Comparison of ENCODE assay signal across 8 cellular contexts in genomic region chr9:126491256-126491879, GRCh38.
A peak's percentile ranks its signal among the peaks of the same experiment; 100 is the strongest.
DNase-seq lines count a peak whose midpoint lies in the region; ATAC-seq, FAIRE-seq and TF ChIP-seq lines count a peak whose summit lies in the region.

No MANE protein-coding gene starts in this region.

- H3K27ac ChIP-seq in HepG2 (ENCODE audit: extremely low read length, insufficient read depth, low read length): no peak overlapping the region

- H3K4me3 ChIP-seq in NB4 (ENCODE audit: low read depth, low read length) (no peak overlapping the region), choroid plexus epithelial cell (ENCODE audit: low read depth, low read length) (no peak overlapping the region), HepG2 (replicated peaks in 1 of 3; ENCODE audit: insufficient read depth in 1 of 3, low read depth in 2 of 3, low read length in 3 of 3) (no peak overlapping the region)

- no peak overlapping the region for H3K4me2 ChIP-seq in HepG2 (ENCODE audit: low read depth, low read length)

- 59% methylated on average over 11 of the region's 11 CpGs for WGBS in HepG2 (ENCODE audit: low lambda C conversion rate)

- TF ChIP-seq CTCF in NB4 (IDR thresholded peaks at IDR 0.05; ENCODE audit: low read depth, low read length) (peak; percentile 69), choroid plexus epithelial cell (conservative IDR thresholded peaks at IDR 0.05; ENCODE audit: low read depth, low read length) (peak; percentile 89), HepG2 (CRISPR knock-in tag; IDR thresholded peaks at IDR 0.05) (peak; percentile 75)

- no peak overlapping the region for H2AFZ ChIP-seq in HepG2 (ENCODE audit: low read length)

- TF ChIP-seq POLR2A in NB4 (IDR thresholded peaks at IDR 0.05; ENCODE audit: extremely low read depth, insufficient read length): no peak
- no peak for TF ChIP-seq POLR2A in HepG2 (IDR thresholded peaks at IDR 0.05; ENCODE audit: insufficient read depth in 1 of 2, low read depth in 2 of 2, low read length in 2 of 2)

- peak; percentile 20 to 29 for DNase-seq in NOMO-1 (lab: John Stamatoyannopoulos, UW; ENCODE audit: unreplicated experiment in 2 of 2)
- DNase-seq in NOMO-1 treated with dmso at 0.1 percent for 144 hours (lab: John Stamatoyannopoulos, UW; ENCODE audit: unreplicated experiment): no peak
- DNase-seq in NB4 (ENCODE audit: low read depth): peak; percentile 78
- peak; percentile 36 for DNase-seq in T follicular helper cell (ENCODE audit: low read depth)
- peak; percentile 83 for DNase-seq in choroid plexus epithelial cell (ENCODE audit: low read depth)
- DNase-seq in HepG2 (ENCODE audit: low spot score): peak; percentile 46
- DNase-seq in stimulated activated CD8-positive, alpha-beta memory T cell treated with anti-CD3 and anti-CD28 coated beads, Interleukin-7, amount 100 ng/mL, for 1 hour (ENCODE audit: low read depth in 2 of 2): peak; percentile 24 to 33

- no TSS peak for BruUV-seq in HepG2 (replicated peaks; lab: Mats Ljungman, UMichigan)

- no peak overlapping the region for H3K9ac ChIP-seq in HepG2 (ENCODE audit: insufficient read depth, low read depth, low read length)

- TF ChIP-seq EP300 in HepG2 (IDR thresholded peaks at IDR 0.05; ENCODE audit: low read depth in 2 of 2, low read length in 2 of 2) (no peak), HepG2 (CRISPR knock-in tag; IDR thresholded peaks at IDR 0.05; ENCODE audit: borderline replicate concordance) (no peak)

- intact Hi-C loops in HepG2 (cut with micrococcal nuclease; ENCODE audit: unreplicated experiment): no loop called here

- H3K27me3 ChIP-seq in HepG2 (ENCODE audit: control insufficient read depth in 1 of 2, insufficient read depth in 2 of 2, low read length in 2 of 2): no peaks in the 10 kb centered on the region

- H3K36me3 ChIP-seq in HepG2 (replicated peaks in 1 of 2; ENCODE audit: control insufficient read depth in 1 of 2, insufficient read depth in 2 of 2, low read length in 2 of 2): peaks cover 3 to 18% of the 10 kb centered on the region in 2 experiments; a peak in 4 of 5 replicates

- POLR2A ChIA-PET in HepG2 (lab: Yijun Ruan, JAX): no interaction called here

- in situ Hi-C loops in HepG2 (cut with HindIII; ENCODE audit: extremely low pct_ligation_motif_present, low pct_unique_long_range_greater_than_20kb): loop anchor here (5.0 kb wide), 1 partner anchor 189 kb away; no protein-coding TSS in a partner anchor

- peak; percentile 90 for FAIRE-seq in HepG2 (lab: Jason Lieb, UNC)

- H3K9me3 ChIP-seq in HepG2 (ENCODE audit: low read length): no peaks in the 10 kb centered on the region

- no peaks in the 10 kb centered on the region for H3K79me2 ChIP-seq in HepG2 (ENCODE audit: insufficient read depth, low read length)

- CTCF ChIA-PET in HepG2 (lab: Yijun Ruan, JAX; ENCODE audit: low intra/inter-chr PET ratio, low total read pairs): interaction anchor here (0.8 to 1.2 kb wide), 2 partner anchors 10 to 174 kb away, joined by 4 read pairs; no protein-coding TSS in a partner anchor

- no peaks in the 10 kb centered on the region for H4K20me1 ChIP-seq in HepG2 (ENCODE audit: insufficient read depth, low read length)

- ATAC-seq in HepG2 (no peak), GM18861 (IDR thresholded peaks at IDR 0.05; ENCODE audit: unreplicated experiment) (no peak)

- peak; percentile 56; the same call in 1 of the 2 replicates for TF ChIP-seq RAD21 in HepG2 (CRISPR knock-in tag; IDR thresholded peaks at IDR 0.05)

- H3K4me1 ChIP-seq in HepG2 (ENCODE audit: insufficient read depth, low read length): peaks cover 10% of the 10 kb centered on the region; the same call in 1 of the 2 replicates

TF ChIP-seq in HepG2, 621 proteins besides CTCF, POLR2A, EP300 and RAD21 (continues in another document):
- TF ChIP-seq U2AF2 (IDR thresholded peaks at IDR 0.05; ENCODE audit: low read depth, low read length): no peak
- TF ChIP-seq, protein P1, sequence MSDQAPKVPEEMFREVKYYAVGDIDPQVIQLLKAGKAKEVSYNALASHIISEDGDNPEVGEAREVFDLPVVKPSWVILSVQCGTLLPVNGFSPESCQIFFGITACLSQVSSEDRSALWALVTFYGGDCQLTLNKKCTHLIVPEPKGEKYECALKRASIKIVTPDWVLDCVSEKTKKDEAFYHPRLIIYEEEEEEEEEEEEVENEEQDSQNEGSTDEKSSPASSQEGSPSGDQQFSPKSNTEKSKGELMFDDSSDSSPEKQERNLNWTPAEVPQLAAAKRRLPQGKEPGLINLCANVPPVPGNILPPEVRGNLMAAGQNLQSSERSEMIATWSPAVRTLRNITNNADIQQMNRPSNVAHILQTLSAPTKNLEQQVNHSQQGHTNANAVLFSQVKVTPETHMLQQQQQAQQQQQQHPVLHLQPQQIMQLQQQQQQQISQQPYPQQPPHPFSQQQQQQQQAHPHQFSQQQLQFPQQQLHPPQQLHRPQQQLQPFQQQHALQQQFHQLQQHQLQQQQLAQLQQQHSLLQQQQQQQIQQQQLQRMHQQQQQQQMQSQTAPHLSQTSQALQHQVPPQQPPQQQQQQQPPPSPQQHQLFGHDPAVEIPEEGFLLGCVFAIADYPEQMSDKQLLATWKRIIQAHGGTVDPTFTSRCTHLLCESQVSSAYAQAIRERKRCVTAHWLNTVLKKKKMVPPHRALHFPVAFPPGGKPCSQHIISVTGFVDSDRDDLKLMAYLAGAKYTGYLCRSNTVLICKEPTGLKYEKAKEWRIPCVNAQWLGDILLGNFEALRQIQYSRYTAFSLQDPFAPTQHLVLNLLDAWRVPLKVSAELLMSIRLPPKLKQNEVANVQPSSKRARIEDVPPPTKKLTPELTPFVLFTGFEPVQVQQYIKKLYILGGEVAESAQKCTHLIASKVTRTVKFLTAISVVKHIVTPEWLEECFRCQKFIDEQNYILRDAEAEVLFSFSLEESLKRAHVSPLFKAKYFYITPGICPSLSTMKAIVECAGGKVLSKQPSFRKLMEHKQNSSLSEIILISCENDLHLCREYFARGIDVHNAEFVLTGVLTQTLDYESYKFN (CRISPR knock-in tag; conservative IDR thresholded peaks at IDR 0.05): no peak
- TF ChIP-seq MYNN (CRISPR knock-in tag; IDR thresholded peaks at IDR 0.05; ENCODE audit: low read depth): no peak
- no peak for TF ChIP-seq ATF7-NPFF (CRISPR knock-in tag; IDR thresholded peaks at IDR 0.05; ENCODE audit: low read depth)
- no peak for TF ChIP-seq ERF (CRISPR knock-in tag; IDR thresholded peaks at IDR 0.05)
- no peak for TF ChIP-seq HNF4A (CRISPR knock-in tag; IDR thresholded peaks at IDR 0.05)
- TF ChIP-seq SMAD1 (CRISPR knock-in tag; IDR thresholded peaks at IDR 0.05; ENCODE audit: borderline replicate concordance, low read depth): no peak
- TF ChIP-seq, protein P2, sequence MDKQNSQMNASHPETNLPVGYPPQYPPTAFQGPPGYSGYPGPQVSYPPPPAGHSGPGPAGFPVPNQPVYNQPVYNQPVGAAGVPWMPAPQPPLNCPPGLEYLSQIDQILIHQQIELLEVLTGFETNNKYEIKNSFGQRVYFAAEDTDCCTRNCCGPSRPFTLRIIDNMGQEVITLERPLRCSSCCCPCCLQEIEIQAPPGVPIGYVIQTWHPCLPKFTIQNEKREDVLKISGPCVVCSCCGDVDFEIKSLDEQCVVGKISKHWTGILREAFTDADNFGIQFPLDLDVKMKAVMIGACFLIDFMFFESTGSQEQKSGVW (CRISPR knock-in tag; IDR thresholded peaks at IDR 0.05; ENCODE audit: borderline replicate concordance): no peak
- TF ChIP-seq HDAC6 (IDR thresholded peaks at IDR 0.05; ENCODE audit: low read depth, low read length): no peak
- TF ChIP-seq STAG1 (CRISPR knock-in tag; IDR thresholded peaks at IDR 0.05): peak; percentile 75
- TF ChIP-seq, protein P3, sequence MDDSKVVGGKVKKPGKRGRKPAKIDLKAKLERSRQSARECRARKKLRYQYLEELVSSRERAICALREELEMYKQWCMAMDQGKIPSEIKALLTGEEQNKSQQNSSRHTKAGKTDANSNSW (CRISPR knock-in tag; IDR thresholded peaks at IDR 0.05; ENCODE audit: borderline replicate concordance): no peak
- no peak for TF ChIP-seq ZNF720 (CRISPR knock-in tag; IDR thresholded peaks at IDR 0.05)
- TF ChIP-seq SMC3 (IDR thresholded peaks at IDR 0.05; ENCODE audit: low read length): peak; percentile 27; the same call in 1 of the 2 replicates
- TF ChIP-seq ZNF33A (CRISPR knock-in tag; IDR thresholded peaks at IDR 0.05; ENCODE audit: borderline replicate concordance): no peak
- TF ChIP-seq ZMYM4 (CRISPR knock-in tag; IDR thresholded peaks at IDR 0.05): no peak
- peak; percentile 92 for TF ChIP-seq TEAD3 (CRISPR knock-in tag; optimal IDR thresholded peaks at IDR 0.05; ENCODE audit: borderline replicate concordance)
- TF ChIP-seq, protein P4, sequence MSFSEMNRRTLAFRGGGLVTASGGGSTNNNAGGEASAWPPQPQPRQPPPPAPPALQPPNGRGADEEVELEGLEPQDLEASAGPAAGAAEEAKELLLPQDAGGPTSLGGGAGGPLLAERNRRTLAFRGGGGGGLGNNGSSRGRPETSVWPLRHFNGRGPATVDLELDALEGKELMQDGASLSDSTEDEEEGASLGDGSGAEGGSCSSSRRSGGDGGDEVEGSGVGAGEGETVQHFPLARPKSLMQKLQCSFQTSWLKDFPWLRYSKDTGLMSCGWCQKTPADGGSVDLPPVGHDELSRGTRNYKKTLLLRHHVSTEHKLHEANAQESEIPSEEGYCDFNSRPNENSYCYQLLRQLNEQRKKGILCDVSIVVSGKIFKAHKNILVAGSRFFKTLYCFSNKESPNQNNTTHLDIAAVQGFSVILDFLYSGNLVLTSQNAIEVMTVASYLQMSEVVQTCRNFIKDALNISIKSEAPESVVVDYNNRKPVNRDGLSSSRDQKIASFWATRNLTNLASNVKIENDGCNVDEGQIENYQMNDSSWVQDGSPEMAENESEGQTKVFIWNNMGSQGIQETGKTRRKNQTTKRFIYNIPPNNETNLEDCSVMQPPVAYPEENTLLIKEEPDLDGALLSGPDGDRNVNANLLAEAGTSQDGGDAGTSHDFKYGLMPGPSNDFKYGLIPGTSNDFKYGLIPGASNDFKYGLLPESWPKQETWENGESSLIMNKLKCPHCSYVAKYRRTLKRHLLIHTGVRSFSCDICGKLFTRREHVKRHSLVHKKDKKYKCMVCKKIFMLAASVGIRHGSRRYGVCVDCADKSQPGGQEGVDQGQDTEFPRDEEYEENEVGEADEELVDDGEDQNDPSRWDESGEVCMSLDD (CRISPR knock-in tag; IDR thresholded peaks at IDR 0.05; ENCODE audit: borderline replicate concordance): no peak
- no peak for TF ChIP-seq GPBP1L1 (CRISPR knock-in tag; IDR thresholded peaks at IDR 0.05)
